In genomic region chr19:55464669-55465068, GRCh38 we compare ENCODE assay signal across 1 cellular context.
TF ChIP-seq lines count a peak whose summit lies in the region.

Gene C19orf85, minus strand, starts transcription at chr19:55464751. Its CDS starts 197 bp downstream, at chr19:55464554.

TF ChIP-seq in HepG2, 621 proteins besides CTCF, POLR2A, EP300 and RAD21 (continued from another document):
- TF ChIP-seq, protein P1, sequence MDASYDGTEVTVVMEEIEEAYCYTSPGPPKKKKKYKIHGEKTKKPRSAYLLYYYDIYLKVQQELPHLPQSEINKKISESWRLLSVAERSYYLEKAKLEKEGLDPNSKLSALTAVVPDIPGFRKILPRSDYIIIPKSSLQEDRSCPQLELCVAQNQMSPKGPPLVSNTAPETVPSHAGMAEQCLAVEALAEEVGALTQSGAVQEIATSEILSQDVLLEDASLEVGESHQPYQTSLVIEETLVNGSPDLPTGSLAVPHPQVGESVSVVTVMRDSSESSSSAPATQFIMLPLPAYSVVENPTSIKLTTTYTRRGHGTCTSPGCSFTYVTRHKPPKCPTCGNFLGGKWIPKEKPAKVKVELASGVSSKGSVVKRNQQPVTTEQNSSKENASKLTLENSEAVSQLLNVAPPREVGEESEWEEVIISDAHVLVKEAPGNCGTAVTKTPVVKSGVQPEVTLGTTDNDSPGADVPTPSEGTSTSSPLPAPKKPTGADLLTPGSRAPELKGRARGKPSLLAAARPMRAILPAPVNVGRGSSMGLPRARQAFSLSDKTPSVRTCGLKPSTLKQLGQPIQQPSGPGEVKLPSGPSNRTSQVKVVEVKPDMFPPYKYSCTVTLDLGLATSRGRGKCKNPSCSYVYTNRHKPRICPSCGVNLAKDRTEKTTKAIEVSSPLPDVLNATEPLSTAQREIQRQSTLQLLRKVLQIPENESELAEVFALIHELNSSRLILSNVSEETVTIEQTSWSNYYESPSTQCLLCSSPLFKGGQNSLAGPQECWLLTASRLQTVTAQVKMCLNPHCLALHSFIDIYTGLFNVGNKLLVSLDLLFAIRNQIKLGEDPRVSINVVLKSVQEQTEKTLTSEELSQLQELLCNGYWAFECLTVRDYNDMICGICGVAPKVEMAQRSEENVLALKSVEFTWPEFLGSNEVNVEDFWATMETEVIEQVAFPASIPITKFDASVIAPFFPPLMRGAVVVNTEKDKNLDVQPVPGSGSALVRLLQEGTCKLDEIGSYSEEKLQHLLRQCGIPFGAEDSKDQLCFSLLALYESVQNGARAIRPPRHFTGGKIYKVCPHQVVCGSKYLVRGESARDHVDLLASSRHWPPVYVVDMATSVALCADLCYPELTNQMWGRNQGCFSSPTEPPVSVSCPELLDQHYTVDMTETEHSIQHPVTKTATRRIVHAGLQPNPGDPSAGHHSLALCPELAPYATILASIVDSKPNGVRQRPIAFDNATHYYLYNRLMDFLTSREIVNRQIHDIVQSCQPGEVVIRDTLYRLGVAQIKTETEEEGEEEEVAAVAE (CRISPR knock-in tag; IDR thresholded peaks at IDR 0.05; ENCODE audit: borderline replicate concordance): no peak
- TF ChIP-seq ZNF12 (CRISPR knock-in tag; IDR thresholded peaks at IDR 0.05): no peak
- TF ChIP-seq RCOR2 (CRISPR knock-in tag; IDR thresholded peaks at IDR 0.05): no peak
- no peak for TF ChIP-seq GABPB1 (CRISPR knock-in tag; IDR thresholded peaks at IDR 0.05)
- TF ChIP-seq ZBTB20 (CRISPR knock-in tag; IDR thresholded peaks at IDR 0.05; ENCODE audit: borderline replicate concordance, low read depth): no peak
